1 cellular context compared by ENCODE assay signal in the genomic region with DNA sequence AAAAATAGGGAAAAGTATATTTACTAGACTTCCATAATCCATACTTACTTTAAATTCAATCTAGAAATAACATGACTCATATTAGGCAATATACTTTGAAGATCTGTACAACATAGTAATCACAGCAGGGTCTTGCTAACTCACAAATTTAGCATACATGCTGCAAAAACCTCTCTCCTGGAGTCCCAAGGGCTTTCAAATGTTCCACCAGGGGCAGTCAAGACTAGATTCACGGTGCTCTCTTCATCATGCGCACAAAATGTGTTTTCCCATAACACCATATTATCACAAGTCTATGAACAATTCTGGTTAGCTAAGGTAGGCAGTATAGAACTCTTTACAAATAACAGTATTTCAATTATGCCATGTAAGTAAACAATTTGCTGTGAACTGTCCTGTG.
TF ChIP-seq lines count a peak whose summit lies in the region.

No MANE protein-coding gene starts in this region.

TF ChIP-seq in GM23338, 12 proteins besides CTCF, POLR2A, EP300 and RAD21 (continued from another document):
- TF ChIP-seq, protein P1, sequence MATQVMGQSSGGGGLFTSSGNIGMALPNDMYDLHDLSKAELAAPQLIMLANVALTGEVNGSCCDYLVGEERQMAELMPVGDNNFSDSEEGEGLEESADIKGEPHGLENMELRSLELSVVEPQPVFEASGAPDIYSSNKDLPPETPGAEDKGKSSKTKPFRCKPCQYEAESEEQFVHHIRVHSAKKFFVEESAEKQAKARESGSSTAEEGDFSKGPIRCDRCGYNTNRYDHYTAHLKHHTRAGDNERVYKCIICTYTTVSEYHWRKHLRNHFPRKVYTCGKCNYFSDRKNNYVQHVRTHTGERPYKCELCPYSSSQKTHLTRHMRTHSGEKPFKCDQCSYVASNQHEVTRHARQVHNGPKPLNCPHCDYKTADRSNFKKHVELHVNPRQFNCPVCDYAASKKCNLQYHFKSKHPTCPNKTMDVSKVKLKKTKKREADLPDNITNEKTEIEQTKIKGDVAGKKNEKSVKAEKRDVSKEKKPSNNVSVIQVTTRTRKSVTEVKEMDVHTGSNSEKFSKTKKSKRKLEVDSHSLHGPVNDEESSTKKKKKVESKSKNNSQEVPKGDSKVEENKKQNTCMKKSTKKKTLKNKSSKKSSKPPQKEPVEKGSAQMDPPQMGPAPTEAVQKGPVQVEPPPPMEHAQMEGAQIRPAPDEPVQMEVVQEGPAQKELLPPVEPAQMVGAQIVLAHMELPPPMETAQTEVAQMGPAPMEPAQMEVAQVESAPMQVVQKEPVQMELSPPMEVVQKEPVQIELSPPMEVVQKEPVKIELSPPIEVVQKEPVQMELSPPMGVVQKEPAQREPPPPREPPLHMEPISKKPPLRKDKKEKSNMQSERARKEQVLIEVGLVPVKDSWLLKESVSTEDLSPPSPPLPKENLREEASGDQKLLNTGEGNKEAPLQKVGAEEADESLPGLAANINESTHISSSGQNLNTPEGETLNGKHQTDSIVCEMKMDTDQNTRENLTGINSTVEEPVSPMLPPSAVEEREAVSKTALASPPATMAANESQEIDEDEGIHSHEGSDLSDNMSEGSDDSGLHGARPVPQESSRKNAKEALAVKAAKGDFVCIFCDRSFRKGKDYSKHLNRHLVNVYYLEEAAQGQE (IDR thresholded peaks at IDR 0.05; ENCODE audit: unreplicated experiment) = no peak
- TF ChIP-seq ZNF114 (CRISPR knock-in tag; IDR thresholded peaks at IDR 0.05) (no peak), NANOG (IDR thresholded peaks at IDR 0.05; ENCODE audit: borderline replicate concordance) (no peak)
